Comparison of ENCODE assay signal across 16 cellular contexts in genomic region chr7:41698114-41698513, GRCh38. TPM values are rescaled to one million over a fixed set of nuclear protein-coding genes. Genes with fewer than 3 reads are reported as not detected.
A peak's percentile ranks its signal among the peaks of the same experiment; 100 is the strongest.
DNase-seq lines count a peak whose midpoint lies in the region; ATAC-seq and TF ChIP-seq lines count a peak whose summit lies in the region.
"Had no signal": no experiment of that assay in that cellular context is flagged by ENCODE, and none has a peak within 500 bp of the region (broad histone marks: within the 10 kb centered on the region; RNA-seq: fewer than 3 reads in every experiment).

No MANE protein-coding gene starts in this region.

- POLR2A ChIA-PET in SK-N-SH (lab: Yijun Ruan, JAX): no interaction called here

- peaks cover 5 to 27% of the 10 kb centered on the region in 2 experiments; a peak in 3 of 4 replicates for H3K4me1 ChIP-seq in SK-N-SH (ENCODE audit: control insufficient read depth in 1 of 2, insufficient read depth in 2 of 2, low read depth in 1 of 2, low read length in 1 of 2)
- peaks cover 25 to 27% of the 10 kb centered on the region in 2 donors for H3K4me1 ChIP-seq in thyroid gland
- peaks cover 0 to 61% (median 12%) of the 10 kb centered on the region in 4 donors for H3K4me1 ChIP-seq in stomach

- peaks cover 100% of the 10 kb centered on the region for H3K79me2 ChIP-seq in SK-N-SH (ENCODE audit: insufficient read depth)

- intact Hi-C loops in thyroid gland (cut with DNase I) (no loop called here), stomach (cut with DNase I; ENCODE audit: low total_unique reads) (no loop called here)

- H3F3A ChIP-seq in SK-N-SH (replicated peaks; ENCODE audit: insufficient read depth): peaks cover 71% of the 10 kb centered on the region

- TF ChIP-seq POLR2A in thyroid gland (IDR thresholded peaks at IDR 0.05) (no peak), stomach (IDR thresholded peaks at IDR 0.05) (no peak)

- H3K27me3 ChIP-seq in SK-N-SH (ENCODE audit: insufficient read depth): no peaks in the 10 kb centered on the region
- no peaks in the 10 kb centered on the region for H3K27me3 ChIP-seq in kidney epithelial cell (ENCODE audit: control insufficient read depth, insufficient read depth, low read length)
- no peaks in the 10 kb centered on the region for H3K27me3 ChIP-seq in thyroid gland
- H3K27me3 ChIP-seq in stomach: peaks cover 0 to 41% (median 16%) of the 10 kb centered on the region in 3 donors
- H3K27me3 ChIP-seq: MG63, upper lobe of left lung had no signal

- ATAC-seq in SK-N-SH treated with all-trans-retinoic acid at 6 μM for 48 hours: no peak
- no peak for ATAC-seq in GM21528 (IDR thresholded peaks at IDR 0.05; ENCODE audit: low FRiP score, unreplicated experiment)
- ATAC-seq: natural killer cell had no signal

- H3K27ac ChIP-seq in SK-N-SH (ENCODE audit: low read depth in 2 of 2, low read length in 1 of 2): peak overlapping the region; percentile 48 to 92; a peak in 3 of 4 replicates
- peak overlapping the region in 2 of 3 donors; percentile 67 to 81 for H3K27ac ChIP-seq in thyroid gland
- H3K27ac ChIP-seq in stomach: peak overlapping the region in 2 of 5 donors; percentile 32 to 79
- H3K27ac ChIP-seq: upper lobe of left lung had no signal

- peak overlapping the region; percentile 94 for H3K4me2 ChIP-seq in SK-N-SH

- peak overlapping the region; percentile 58 to 90; a peak in 3 of 4 replicates for H3K4me3 ChIP-seq in SK-N-SH (ENCODE audit: low read depth in 2 of 2, low read length in 1 of 2)
- H3K4me3 ChIP-seq in kidney epithelial cell (ENCODE audit: low read depth, low read length): peak overlapping the region; percentile 55
- H3K4me3 ChIP-seq in thyroid gland (replicated peaks in 1 of 3): no peak overlapping the region
- H3K4me3 ChIP-seq in stomach: peak overlapping the region in 1 of 4 donors; percentile 44
- H3K4me3 ChIP-seq: MG63 had no signal

- CTCF ChIA-PET in SK-N-SH (lab: Yijun Ruan, JAX): interaction anchor here (0.6 to 1.9 kb wide), 7 partner anchors 13 to 1466 kb away, joined by 3 to 7 read pairs (median 4); no protein-coding TSS in a partner anchor

- 80% methylated on average over 3 of the region's 3 CpGs for WGBS in SK-N-SH (ENCODE audit: low lambda C conversion rate)
- WGBS in thyroid gland, 2 donors: 77 to 82% methylated on average over 3 of the region's 3 CpGs
- 79 to 92% (median 87%) methylated on average over 3 of the region's 3 CpGs for WGBS in stomach, 5 donors

- TF ChIP-seq EP300 in SK-N-SH (IDR thresholded peaks at IDR 0.05; ENCODE audit: borderline replicate concordance in 1 of 2, low read depth in 1 of 2, low read length in 1 of 2): no peak
- TF ChIP-seq EP300 in stomach (IDR thresholded peaks at IDR 0.05): no peak

- no peak overlapping the region for H2AFZ ChIP-seq in SK-N-SH (ENCODE audit: low read depth)

- TF ChIP-seq RAD21 in SK-N-SH (IDR thresholded peaks at IDR 0.05; ENCODE audit: low read length): no peak

- no peak for DNase-seq in SK-N-SH
- peak; percentile 39 for DNase-seq in dermis blood vessel endothelial cell
- no peak for DNase-seq in kidney epithelial cell (ENCODE audit: low read depth)
- no peak for DNase-seq in thyroid gland
- DNase-seq in stomach: no peak
- DNase-seq in activated CD4-positive, alpha-beta T cell treated with anti-CD3 and anti-CD28 coated beads, Interleukin-2, amount 50 U/mL, for 4 hours: no peak
- DNase-seq: 8988T, activated B cell treated with CpG ODN at 0.5 μM for 24 hours, activated T-cell treated with anti-CD3 and anti-CD28 coated beads for 4 hours, amygdala, natural killer cell, NCI-H2107, upper lobe of left lung had no signal

- peak overlapping the region; percentile 85 for H3K9ac ChIP-seq in SK-N-SH

- H3K9me2 ChIP-seq in SK-N-SH: no peaks in the 10 kb centered on the region

- no peak for TF ChIP-seq CTCF in SK-N-SH (IDR thresholded peaks at IDR 0.05)
- TF ChIP-seq CTCF in kidney epithelial cell (IDR thresholded peaks at IDR 0.05; ENCODE audit: insufficient read depth, low read length, poor library complexity, severe bottlenecking): no peak
- no peak for TF ChIP-seq CTCF in thyroid gland (IDR thresholded peaks at IDR 0.05)
- TF ChIP-seq CTCF in stomach (IDR thresholded peaks at IDR 0.05): no peak

- H3K9me3 ChIP-seq in SK-N-SH: no peaks in the 10 kb centered on the region
- no peaks in the 10 kb centered on the region for H3K9me3 ChIP-seq in thyroid gland
- H3K9me3 ChIP-seq in stomach: no peaks in the 10 kb centered on the region
- H3K9me3 ChIP-seq: MG63, upper lobe of left lung had no signal

- H4K20me1 ChIP-seq in SK-N-SH (ENCODE audit: insufficient read depth): peaks cover 71% of the 10 kb centered on the region

- H3K36me3 ChIP-seq in SK-N-SH (replicated peaks in 1 of 2; ENCODE audit: control insufficient read depth in 1 of 2, insufficient read depth in 2 of 2, low read length in 1 of 2) (peaks cover 65% of the 10 kb centered on the region in 2 experiments), kidney epithelial cell (ENCODE audit: control insufficient read depth, insufficient read depth, low read length) (no peaks in the 10 kb centered on the region), thyroid gland (no peaks in the 10 kb centered on the region), stomach (no peaks in the 10 kb centered on the region)
- H3K36me3 ChIP-seq: MG63, upper lobe of left lung had no signal

TF ChIP-seq in SK-N-SH, 30 proteins besides CTCF, POLR2A, EP300 and RAD21 (continues in another document):
- TF ChIP-seq FOXJ3 (CRISPR knock-in tag; IDR thresholded peaks at IDR 0.05) (no peak), USF1 (IDR thresholded peaks at IDR 0.05; ENCODE audit: borderline replicate concordance, low read depth) (no peak), TAF1 (IDR thresholded peaks at IDR 0.05; ENCODE audit: borderline replicate concordance, low read depth, low read length) (no peak), CHD2 (IDR thresholded peaks at IDR 0.05; ENCODE audit: low read length, partially characterized antibody) (no peak)

TF ChIP-seq in SK-N-SH treated with all-trans-retinoic acid at 6 μM for 48 hours, 23 proteins besides CTCF, POLR2A, EP300 and RAD21 (continues in another document):
- TF ChIP-seq TCF4 (CRISPR knock-in tag; IDR thresholded peaks at IDR 0.05; ENCODE audit: borderline replicate concordance) (no peak), PATZ1 (CRISPR knock-in tag; IDR thresholded peaks at IDR 0.05; ENCODE audit: borderline replicate concordance) (no peak), CSDC2 (CRISPR knock-in tag; IDR thresholded peaks at IDR 0.05) (no peak), TOX (CRISPR knock-in tag; IDR thresholded peaks at IDR 0.05; ENCODE audit: borderline replicate concordance) (no peak), CREB5 (CRISPR knock-in tag; IDR thresholded peaks at IDR 0.05; ENCODE audit: low read depth) (no peak), ZNF565 (CRISPR knock-in tag; conservative IDR thresholded peaks at IDR 0.05; ENCODE audit: low read depth) (no peak), ARNTL (CRISPR knock-in tag; IDR thresholded peaks at IDR 0.05; ENCODE audit: borderline replicate concordance, low read depth) (no peak), POU6F1 (CRISPR knock-in tag; IDR thresholded peaks at IDR 0.05; ENCODE audit: borderline replicate concordance, low read depth) (no peak), ZNF8 (CRISPR knock-in tag; IDR thresholded peaks at IDR 0.05) (no peak)

RNA-seq across cellular contexts. Expression of gene INHBA, which starts 4.8 kb away (rescaled TPM):
- polyA plus RNA-seq in SK-N-SH (2012; rRNA removed) (81.0 and 110 TPM in 2 replicates), stomach (under 1 TPM in 2 of 3 donors, not detected in 1; 0.44 to 0.85 TPM)
- polyA plus RNA-seq in SK-N-SH (2012; cell fraction: cytosol; rRNA removed): 68.9 and 78.0 TPM in 2 replicates
- 100 and 120 TPM in 2 replicates for polyA plus RNA-seq in SK-N-SH (2012; cell fraction: nucleus; rRNA removed)
- total RNA-seq in dermis blood vessel endothelial cell (0.60 and 1.0 TPM in 2 replicates), kidney epithelial cell (76.1 and 77.1 TPM in 2 replicates), thyroid gland (1 to 10 TPM; 1.3 to 3.0 (median 1.5) TPM), stomach (1 to 10 TPM in 2 of 5 donors, under 1 TPM in 1, not detected in 2; 0.58 to 4.8 (median 3.5) TPM)

Comparison
In these comparisons a context has a peak if more than half of its experiments do, and no peak if none do; other contexts are left out.
1. H3K4me3 ChIP-seq: peak in SK-N-SH (2 of 2) and kidney epithelial cell (single experiment); none in thyroid gland (0 of 3).
2. RNA of gene INHBA, which starts 4.8 kb away (total RNA-seq): 76.1 to 77.1 TPM in kidney epithelial cell; 1.3 to 3.0 TPM in thyroid gland, 0.60 to 1.0 TPM in dermis blood vessel endothelial cell and 0.58 to 4.8 TPM in stomach; every median in the first group is over 10 times any median in the second.